In the genomic region with DNA sequence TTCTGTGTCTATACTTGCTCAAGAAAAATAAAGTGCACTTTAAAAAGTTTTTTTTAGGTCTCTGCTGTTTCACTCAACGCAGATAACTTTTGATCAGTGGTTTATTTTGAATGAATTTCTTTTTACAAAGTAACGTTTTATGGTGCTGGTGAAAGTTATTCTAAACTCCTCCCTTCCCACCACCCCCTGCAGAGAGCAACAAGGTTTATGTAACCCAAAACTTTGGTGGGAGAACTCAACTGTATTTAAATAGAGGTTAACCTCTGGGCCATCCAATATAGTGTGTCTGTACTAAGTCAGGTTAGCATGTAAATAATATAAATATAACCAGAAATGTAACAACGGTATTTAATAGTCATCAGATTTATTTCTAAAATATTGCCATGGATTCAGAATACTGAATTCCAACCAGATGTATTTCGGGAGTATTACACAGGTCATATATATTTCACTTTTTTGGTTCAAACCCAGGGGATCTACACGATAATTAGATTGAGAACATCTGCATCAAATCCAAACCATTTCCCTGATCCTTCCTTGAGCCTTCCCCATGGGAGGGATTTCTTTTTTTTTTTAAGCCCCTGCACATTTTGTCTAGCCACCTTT, we compare ENCODE assay signal across 8 cellular contexts. TPM values are rescaled to one million over a fixed set of nuclear protein-coding genes. Genes with fewer than 3 reads are reported as not detected.
DNase-seq lines count a peak whose midpoint lies in the region; ATAC-seq and TF ChIP-seq lines count a peak whose summit lies in the region.

No MANE protein-coding gene starts in this region.

- intact Hi-C loops in activated CD4-positive, alpha-beta T cell treated with anti-CD3 and anti-CD28 coated beads for 36 hours (cut with DNase I, micrococcal nuclease) = loop anchor here (1.0 to 10.0 kb wide), 7 partner anchors 43 to 649 kb away; partner anchors contain the start of gene VGF (in 1 of the 2)
- intact Hi-C loops in stomach (cut with DNase I; ENCODE audit: low total_unique reads) = no loop called here

- no peak for TF ChIP-seq POLR2A in stomach (IDR thresholded peaks at IDR 0.05)

- TF ChIP-seq CTCF in foreskin fibroblast (IDR thresholded peaks at IDR 0.05; ENCODE audit: low read depth, low read length) (no peak), stomach (IDR thresholded peaks at IDR 0.05) (no peak)

- H3K4me1 ChIP-seq in stomach = peaks cover 5 to 31% (median 23%) of the 10 kb centered on the region in 4 donors

- H3K27ac Mint-ChIP-seq in activated CD4-positive, alpha-beta T cell treated with anti-CD3 and anti-CD28 coated beads for 36 hours = no peak overlapping the region
- H3K27ac Mint-ChIP-seq in T-helper 17 cell = no peak overlapping the region

- H3K27me3 Mint-ChIP-seq in activated CD4-positive, alpha-beta T cell treated with anti-CD3 and anti-CD28 coated beads for 36 hours = peaks cover under 1% of the 10 kb centered on the region
- H3K27me3 Mint-ChIP-seq in T-helper 17 cell = no peaks in the 10 kb centered on the region

- H3K27ac ChIP-seq in stomach = peak overlapping the region in 2 of 5 donors; percentile 83 to 86

- CTCF ChIA-PET in activated CD4-positive, alpha-beta T cell treated with anti-CD3 and anti-CD28 coated beads for 36 hours (lab: Charles Lee) = interaction anchor here (1.2 kb wide), 1 partner anchor 70 kb away, joined by 6 read pairs; no protein-coding TSS in a partner anchor

- no peak for ATAC-seq in activated CD4-positive, alpha-beta T cell treated with anti-CD3 and anti-CD28 coated beads for 36 hours
- no peak for ATAC-seq in T-helper 17 cell
- no peak for ATAC-seq in HG03571 (IDR thresholded peaks at IDR 0.05; ENCODE audit: unreplicated experiment)

- peak overlapping the region; percentile 52 for H3K4me3 Mint-ChIP-seq in activated CD4-positive, alpha-beta T cell treated with anti-CD3 and anti-CD28 coated beads for 36 hours
- H3K4me3 Mint-ChIP-seq in T-helper 17 cell = peak overlapping the region; percentile 66

- POLR2A ChIA-PET in activated CD4-positive, alpha-beta T cell treated with anti-CD3 and anti-CD28 coated beads for 36 hours (lab: Charles Lee) = no interaction called here

- H3K9me3 Mint-ChIP-seq in activated CD4-positive, alpha-beta T cell treated with anti-CD3 and anti-CD28 coated beads for 36 hours (ENCODE audit: low read depth) = no peaks in the 10 kb centered on the region

- H3K36me3 Mint-ChIP-seq in activated CD4-positive, alpha-beta T cell treated with anti-CD3 and anti-CD28 coated beads for 36 hours (ENCODE audit: low read depth) = no peaks in the 10 kb centered on the region
- H3K36me3 Mint-ChIP-seq in T-helper 17 cell (ENCODE audit: low read depth) = no peaks in the 10 kb centered on the region

- H3K36me3 ChIP-seq in stomach = no peaks in the 10 kb centered on the region

- no peak for DNase-seq in activated CD4-positive, alpha-beta T cell treated with anti-CD3 and anti-CD28 coated beads for 36 hours
- DNase-seq in activated CD4-positive, alpha-beta T cell treated with anti-CD3 and anti-CD28 coated beads, Interleukin-2, amount 50 U/mL, for 48 hours = no peak
- DNase-seq in T-helper 17 cell = no peak
- DNase-seq in foreskin fibroblast = no peak
- no peak for DNase-seq in stomach
- DNase-seq in stimulated activated naive CD4-positive, alpha-beta T cell treated with Interleukin-2 at 50 U/mL for 16 hours (lab: John Stamatoyannopoulos, UW) = no peak
- DNase-seq in NCI-H774 (lab: John Stamatoyannopoulos, UW) = no peak

- peaks cover 16% of the 10 kb centered on the region for H3K4me1 Mint-ChIP-seq in activated CD4-positive, alpha-beta T cell treated with anti-CD3 and anti-CD28 coated beads for 36 hours
- H3K4me1 Mint-ChIP-seq in T-helper 17 cell = peaks cover 10% of the 10 kb centered on the region

- 27 to 40% (median 33%) methylated on average over 5 of the region's 5 CpGs for WGBS in stomach, 5 donors

- H3K4me3 ChIP-seq in foreskin fibroblast (ENCODE audit: low read depth in 1 of 2, low read length in 2 of 2) = peak overlapping the region; percentile 61 to 62
- H3K4me3 ChIP-seq in stomach = peak overlapping the region; percentile 80 to 95 (median 90)

- H3K27me3 ChIP-seq in stomach = no peaks in the 10 kb centered on the region

- H3K9me3 ChIP-seq in T-helper 17 cell (ENCODE audit: control insufficient read depth, low read length, poor library complexity, severe bottlenecking) = no peaks in the 10 kb centered on the region
- no peaks in the 10 kb centered on the region for H3K9me3 ChIP-seq in stomach

- TF ChIP-seq EP300 in stomach (IDR thresholded peaks at IDR 0.05) = no peak

RNA-seq across cellular contexts. Expression of gene CUX1, which starts 3.9 kb away (rescaled TPM):
- total RNA-seq in activated CD4-positive, alpha-beta T cell treated with anti-CD3 and anti-CD28 coated beads for 36 hours = 10 to 100 TPM; 21.6 to 23.5 TPM
- 10 to 100 TPM; 35.6 to 52.8 TPM for total RNA-seq in T-helper 17 cell
- 100 to 1,000 TPM in 2 of 5 donors, 10 to 100 TPM in 3; 44.3 to 201 (median 70.1) TPM for total RNA-seq in stomach
- polyA plus RNA-seq in stomach = 10 to 100 TPM; 24.7 to 39.6 (median 33.8) TPM
